In the genomic region with DNA sequence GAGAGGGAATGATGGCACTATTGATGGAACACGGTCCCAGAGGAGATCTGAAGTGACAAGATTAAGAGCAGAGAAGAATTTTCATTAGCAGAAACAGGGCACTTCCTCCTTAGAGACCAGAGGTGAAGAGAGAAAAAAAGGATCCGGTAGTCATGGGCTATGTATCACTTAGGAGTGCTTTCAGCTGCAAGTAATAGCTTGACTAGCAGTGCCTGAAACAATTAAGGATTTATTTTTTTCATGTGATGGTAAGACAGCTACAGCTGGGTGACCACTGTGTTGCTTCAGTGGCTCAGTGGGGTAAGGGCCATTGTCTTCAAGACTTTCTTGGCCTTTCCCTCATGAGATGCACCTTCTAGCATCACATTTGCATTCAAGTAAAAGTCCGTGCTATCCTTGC, we compare ENCODE assay signal across 24 cellular contexts.
"Had no signal": no experiment of that assay in that cellular context is flagged by ENCODE, and none has a peak within 500 bp of the region (broad histone marks: within the 10 kb centered on the region; RNA-seq: fewer than 3 reads in every experiment).

No MANE protein-coding gene starts in this region.

- H3K27ac ChIP-seq: colonic mucosa, epithelial cell of prostate, esophagus squamous epithelium, gastrocnemius medialis, heart left ventricle, hepatocyte, left lung, lower lobe of right lung had no signal

- DNase-seq: colonic mucosa; cortex of kidney; effector CD8-positive, alpha-beta T cell; effector memory CD8-positive, alpha-beta T cell; endodermal cell; erythroblast; esophagus squamous epithelium; foreskin fibroblast; foreskin melanocyte; gastrocnemius medialis; heart left ventricle; hypothalamus; left cardiac atrium; left lung; left ventricle myocardium superior; lower lobe of right lung; mesenchymal stem cell; mucosa of descending colon; naive B cell had no signal

- H3K4me1 ChIP-seq: lower lobe of right lung had no signal

- H2AFZ ChIP-seq: hepatocyte had no signal

- H3K4me3 ChIP-seq: colonic mucosa, esophagus squamous epithelium, gastrocnemius medialis, heart left ventricle, hepatocyte, left lung, lower lobe of right lung, mucosa of descending colon had no signal

- H3K9me3 ChIP-seq: colonic mucosa, esophagus squamous epithelium, gastrocnemius medialis, heart left ventricle, left lung, lower lobe of right lung, mucosa of descending colon had no signal

- H3K4me2 ChIP-seq: hepatocyte had no signal

- H3K79me2 ChIP-seq: hepatocyte had no signal

- H3K27me3 ChIP-seq: colonic mucosa, esophagus squamous epithelium, gastrocnemius medialis, heart left ventricle, hepatocyte, left lung had no signal

- FAIRE-seq: endometrium, islet of Langerhans, keratinocyte had no signal

- H3K36me3 ChIP-seq: colonic mucosa, esophagus squamous epithelium, gastrocnemius medialis, heart left ventricle, left lung, lower lobe of right lung had no signal
